ENCODE assay signal across 25 cellular contexts in genomic region chr5:99929067-99929805, GRCh38.
DNase-seq lines count a peak whose midpoint lies in the region; ATAC-seq and TF ChIP-seq lines count a peak whose summit lies in the region.
"Had no signal": no experiment of that assay in that cellular context is flagged by ENCODE, and none has a peak within 500 bp of the region (broad histone marks: within the 10 kb centered on the region; RNA-seq: fewer than 3 reads in every experiment).

No MANE protein-coding gene starts in this region.

- H3K36me3 ChIP-seq in spleen = no peaks in the 10 kb centered on the region
- no peaks in the 10 kb centered on the region for H3K36me3 ChIP-seq in heart right ventricle
- H3K36me3 ChIP-seq: BE2C had no signal

- H3K27ac ChIP-seq in spleen (no peak overlapping the region), dorsolateral prefrontal cortex (no peak overlapping the region), heart right ventricle (no peak overlapping the region)
- H3K27ac ChIP-seq: RWPE1 had no signal

- no peak overlapping the region for H3K27ac Mint-ChIP-seq in natural killer cell treated with Interleukin-12 subunit alpha and Interleukin-12 subunit beta and Interleukin-15 and Interleukin-18, amount 100 ng/mL, for 72 hours
- H3K27ac Mint-ChIP-seq in natural killer cell = no peak overlapping the region
- H3K27ac Mint-ChIP-seq: CD14-positive monocyte; CD8-positive, alpha-beta memory T cell had no signal

- intact Hi-C loops in natural killer cell (cut with micrococcal nuclease) (no loop called here), spleen (cut with DNase I; ENCODE audit: low total_unique reads) (no loop called here), lower leg skin (cut with DNase I; ENCODE audit: low total_unique reads) (no loop called here), dorsolateral prefrontal cortex (cut with DNase I) (no loop called here), heart right ventricle (cut with DNase I) (no loop called here)

- H3K27me3 ChIP-seq in spleen (replicated peaks in 1 of 7) = no peaks in the 10 kb centered on the region
- H3K27me3 ChIP-seq in dorsolateral prefrontal cortex = peaks cover 0 to 2% (median 0%) of the 10 kb centered on the region in 45 donors
- H3K27me3 ChIP-seq in heart right ventricle = no peaks in the 10 kb centered on the region
- H3K27me3 ChIP-seq: BE2C had no signal

- H3K27me3 Mint-ChIP-seq in natural killer cell treated with Interleukin-12 subunit alpha and Interleukin-12 subunit beta and Interleukin-15 and Interleukin-18, amount 100 ng/mL, for 72 hours = no peaks in the 10 kb centered on the region
- H3K27me3 Mint-ChIP-seq in natural killer cell (ENCODE audit: low read depth in 2 of 2) = no peaks in the 10 kb centered on the region
- H3K27me3 Mint-ChIP-seq: CD8-positive, alpha-beta memory T cell had no signal

- H3K4me1 Mint-ChIP-seq in natural killer cell treated with Interleukin-12 subunit alpha and Interleukin-12 subunit beta and Interleukin-15 and Interleukin-18, amount 100 ng/mL, for 72 hours (ENCODE audit: low read depth in 2 of 2) = no peaks in the 10 kb centered on the region
- no peaks in the 10 kb centered on the region for H3K4me1 Mint-ChIP-seq in natural killer cell
- H3K4me1 Mint-ChIP-seq: CD14-positive monocyte; CD8-positive, alpha-beta memory T cell had no signal

- H3K4me1 ChIP-seq in spleen = no peaks in the 10 kb centered on the region
- H3K4me1 ChIP-seq in heart right ventricle = no peaks in the 10 kb centered on the region
- H3K4me1 ChIP-seq: BE2C had no signal

- no peak for TF ChIP-seq CTCF in natural killer cell (IDR thresholded peaks at IDR 0.05)
- no peak for TF ChIP-seq CTCF in spleen (IDR thresholded peaks at IDR 0.05 in 8 of 11, conservative IDR thresholded peaks at IDR 0.05 in 3 of 11)
- no peak for TF ChIP-seq CTCF in lower leg skin (IDR thresholded peaks at IDR 0.05)
- TF ChIP-seq CTCF in dorsolateral prefrontal cortex (IDR thresholded peaks at IDR 0.05 in 54 of 56, conservative IDR thresholded peaks at IDR 0.05 in 2 of 56; ENCODE audit: low read depth in 1 of 56, partially characterized antibody in 56 of 56) = no peak
- no peak for TF ChIP-seq CTCF in heart right ventricle (IDR thresholded peaks at IDR 0.05)

- H3K9me3 ChIP-seq in spleen = peaks cover 0 to 19% (median 0%) of the 10 kb centered on the region in 8 donors
- peaks cover 0 to 3% (median 0%) of the 10 kb centered on the region in 11 donors for H3K9me3 ChIP-seq in heart right ventricle
- H3K9me3 ChIP-seq: BE2C had no signal

- peak; percentile 33 to 45 for ATAC-seq in natural killer cell treated with Interleukin-12 subunit alpha and Interleukin-12 subunit beta and Interleukin-15 and Interleukin-18, amount 100 ng/mL, for 72 hours
- ATAC-seq in natural killer cell = no peak
- no peak for ATAC-seq in heart right ventricle

- DNase-seq in natural killer cell treated with Interleukin-12 subunit alpha and Interleukin-12 subunit beta and Interleukin-15 and Interleukin-18, amount 100 ng/mL, for 72 hours (ENCODE audit: low spot score) = no peak
- DNase-seq in natural killer cell (no peak), mesenteric fat pad (ENCODE audit: low spot score) (peak; percentile 62), spleen (peak; percentile 47), lower leg skin (ENCODE audit: low spot score in 2 of 2) (no peak), NCI-H226 (no peak), dorsolateral prefrontal cortex (no peak), heart right ventricle (no peak)
- DNase-seq: 8988T; ACHN; BE2C; CD8-positive, alpha-beta memory T cell; HCEC 1CT; KBM-7; MV-4-11; NCI-H1105; NCI-H1436 treated with DMSO at 0.1 percent for 48 hours; NCI-H187 treated with DMSO at 0.1 percent for 48 hours; NCI-H2107; NCI-H446 treated with DMSO at 0.1 percent for 48 hours; NCI-H526; NCI-H82; SIG-M5 had no signal

- no peaks in the 10 kb centered on the region for H3K36me3 Mint-ChIP-seq in natural killer cell treated with Interleukin-12 subunit alpha and Interleukin-12 subunit beta and Interleukin-15 and Interleukin-18, amount 100 ng/mL, for 72 hours
- H3K36me3 Mint-ChIP-seq in natural killer cell = no peaks in the 10 kb centered on the region
- H3K36me3 Mint-ChIP-seq: CD14-positive monocyte; CD8-positive, alpha-beta memory T cell had no signal

- TF ChIP-seq POLR2A in spleen (IDR thresholded peaks at IDR 0.05) (no peak), lower leg skin (IDR thresholded peaks at IDR 0.05) (no peak)

- WGBS in spleen, 5 donors = 77 to 100% (median 90%) methylated on average over 2 of the region's 2 CpGs
- 83 to 94% methylated on average over 1 to 2 of the region's 2 CpGs for WGBS in lower leg skin, 2 donors
- 86 to 88% methylated on average over 2 of the region's 2 CpGs for WGBS in heart right ventricle, 2 donors

- H3K9me3 Mint-ChIP-seq in natural killer cell treated with Interleukin-12 subunit alpha and Interleukin-12 subunit beta and Interleukin-15 and Interleukin-18, amount 100 ng/mL, for 72 hours = peaks cover 5% of the 10 kb centered on the region
- peaks cover 4 to 5% of the 10 kb centered on the region in 2 donors for H3K9me3 Mint-ChIP-seq in natural killer cell

- H3K4me3 Mint-ChIP-seq in natural killer cell treated with Interleukin-12 subunit alpha and Interleukin-12 subunit beta and Interleukin-15 and Interleukin-18, amount 100 ng/mL, for 72 hours = no peak overlapping the region
- H3K4me3 Mint-ChIP-seq in natural killer cell = no peak overlapping the region
- H3K4me3 Mint-ChIP-seq: CD14-positive monocyte; CD8-positive, alpha-beta memory T cell had no signal

- H3K4me3 ChIP-seq in spleen (no peak overlapping the region), lower leg skin (ENCODE audit: low read depth, poor library complexity, severe bottlenecking) (no peak overlapping the region), dorsolateral prefrontal cortex (no peak overlapping the region), heart right ventricle (no peak overlapping the region)

Comparison
In these comparisons a context has a peak if more than half of its experiments do, and no peak if none do; other contexts are left out.
1. ATAC-seq: peak in natural killer cell treated with Interleukin-12 subunit alpha and Interleukin-12 subunit beta and Interleukin-15 and Interleukin-18, amount 100 ng/mL, for 72 hours (2 of 2); none in natural killer cell (0 of 3) and heart right ventricle (0 of 8).
2. DNase-seq: peak in mesenteric fat pad (single experiment) and spleen (single experiment); none in natural killer cell treated with Interleukin-12 subunit alpha and Interleukin-12 subunit beta and Interleukin-15 and Interleukin-18, amount 100 ng/mL, for 72 hours (single experiment), natural killer cell (single experiment), lower leg skin (0 of 2), NCI-H226 (single experiment), dorsolateral prefrontal cortex (0 of 10) and heart right ventricle (0 of 2).